ENCODE assay signal across 12 cellular contexts in the genomic region with DNA sequence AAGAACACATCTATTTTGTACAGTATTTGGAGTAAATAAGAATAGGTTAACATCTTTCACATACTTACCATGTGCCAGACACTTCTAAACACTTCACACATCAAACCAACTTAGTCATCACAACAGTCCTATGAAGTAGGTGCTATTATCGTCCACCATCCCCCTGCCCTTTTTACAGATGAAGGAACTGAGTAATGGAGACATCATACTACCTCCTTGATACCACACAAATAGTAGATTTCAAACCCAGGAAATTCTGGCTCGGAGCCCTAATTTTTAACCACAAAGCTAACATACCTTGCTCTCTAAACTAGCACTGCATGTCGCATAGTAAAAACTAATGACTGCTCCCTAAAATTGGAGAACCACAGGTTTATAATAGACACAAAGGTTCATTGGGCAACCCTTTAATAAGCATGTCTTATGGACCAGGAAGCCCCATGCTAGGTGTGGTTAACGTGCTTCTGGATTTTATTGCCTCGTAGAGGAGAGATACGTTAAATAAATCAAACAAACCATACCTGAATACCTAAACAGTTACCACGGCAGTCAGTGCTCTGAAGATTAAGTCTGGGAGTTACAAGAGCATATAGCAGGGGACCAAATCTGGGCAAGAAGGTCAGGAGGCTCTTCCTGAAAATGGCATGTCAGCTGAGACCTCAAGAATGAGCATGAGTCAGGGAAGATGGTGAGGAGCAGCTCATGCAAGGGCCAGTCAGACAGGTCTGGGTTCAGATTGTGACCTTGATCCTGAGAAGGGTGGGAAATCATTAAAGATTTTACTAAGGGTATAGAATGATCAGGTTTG. TPM values are rescaled to one million over a fixed set of nuclear protein-coding genes. Genes with fewer than 3 reads are reported as not detected.
A peak's percentile ranks its signal among the peaks of the same experiment; 100 is the strongest.
DNase-seq lines count a peak whose midpoint lies in the region; ATAC-seq, FAIRE-seq and TF ChIP-seq lines count a peak whose summit lies in the region.
"Had no signal": no experiment of that assay in that cellular context is flagged by ENCODE, and none has a peak within 500 bp of the region (broad histone marks: within the 10 kb centered on the region; RNA-seq: fewer than 3 reads in every experiment).

No MANE protein-coding gene starts in this region.

- no peaks in the 10 kb centered on the region for H3K79me2 ChIP-seq in astrocyte (ENCODE audit: insufficient read depth, low read length)

- TF ChIP-seq POLR2A in transverse colon (IDR thresholded peaks at IDR 0.05) (no peak), esophagus squamous epithelium (IDR thresholded peaks at IDR 0.05) (no peak)

- intact Hi-C loops in activated CD8-positive, alpha-beta T cell treated with anti-CD3 and anti-CD28 coated beads for 36 hours (cut with micrococcal nuclease), result no loop called here
- intact Hi-C loops in left colon (cut with DNase I, micrococcal nuclease) (no loop called here), transverse colon (cut with DNase I; ENCODE audit: low total_unique reads) (no loop called here), esophagus squamous epithelium (cut with DNase I) (no loop called here)

- no peak for DNase-seq in activated CD8-positive, alpha-beta T cell treated with anti-CD3 and anti-CD28 coated beads for 36 hours
- no peak for DNase-seq in activated CD8-positive, alpha-beta T cell treated with anti-CD3 and anti-CD28 coated beads, Interleukin-2, amount 10 ng/mL, durations not matched to agents 7 days and 5 days
- DNase-seq in astrocyte (ENCODE audit: low read depth) (peak; percentile 89), left colon (no peak), transverse colon (no peak), esophagus squamous epithelium (lab: John Stamatoyannopoulos, UW) (no peak), GM10248 (ENCODE audit: extremely low spot score) (no peak), KBM-7 (no peak)
- DNase-seq: activated B cell treated with CpG ODN at 0.5 μM for 24 hours; NCI-H510A treated with DMSO at 0.1 percent for 48 hours; stimulated activated CD4-positive, alpha-beta T cell treated with anti-CD3 and anti-CD28 coated beads, Interleukin-4, amount 100 ng/mL, for 24 hours had no signal

- in situ Hi-C loops in transverse colon (cut with MboI; ENCODE audit: low pct_ligation_motif_present in 1 of 4, low pct_unique_long_range_greater_than_20kb in 1 of 4, low sequenced_read_pairs in 3 of 4) (no loop called here), KBM-7 (cut with MboI; ENCODE audit: low pct_unique_long_range_greater_than_20kb, low sequenced_read_pairs) (loop anchor here (25.0 kb wide), 1 partner anchor 149 kb away; no protein-coding TSS in a partner anchor)

- no peak for TF ChIP-seq EP300 in transverse colon (IDR thresholded peaks at IDR 0.05; ENCODE audit: low read depth)

- H3K36me3 ChIP-seq in astrocyte (ENCODE audit: insufficient read depth, low read length) (no peaks in the 10 kb centered on the region), transverse colon (no peaks in the 10 kb centered on the region), esophagus squamous epithelium (no peaks in the 10 kb centered on the region)

- H3K27ac Mint-ChIP-seq in activated CD8-positive, alpha-beta T cell treated with anti-CD3 and anti-CD28 coated beads for 36 hours, result no peak overlapping the region
- H3K27ac Mint-ChIP-seq in activated CD8-positive, alpha-beta T cell treated with anti-CD3 and anti-CD28 coated beads, Interleukin-2, amount 10 ng/mL, durations not matched to agents 7 days and 5 days, result no peak overlapping the region
- H3K27ac Mint-ChIP-seq in astrocyte (ENCODE audit: unreplicated experiment), result no peak overlapping the region
- H3K27ac Mint-ChIP-seq: activated B cell treated with CpG ODN at 0.5 μM for 24 hours had no signal

- H3K4me1 ChIP-seq in astrocyte (ENCODE audit: insufficient read depth, low read length) (peaks cover 30% of the 10 kb centered on the region), transverse colon (peaks cover 7 to 41% (median 19%) of the 10 kb centered on the region in 4 donors), esophagus squamous epithelium (peaks cover 0 to 43% (median 10%) of the 10 kb centered on the region in 3 donors)
- H3K4me1 ChIP-seq: A549 had no signal

- H3K9me3 Mint-ChIP-seq in activated CD8-positive, alpha-beta T cell treated with anti-CD3 and anti-CD28 coated beads for 36 hours, result no peaks in the 10 kb centered on the region
- H3K9me3 Mint-ChIP-seq in activated CD8-positive, alpha-beta T cell treated with anti-CD3 and anti-CD28 coated beads, Interleukin-2, amount 10 ng/mL, durations not matched to agents 7 days and 5 days (ENCODE audit: insufficient read depth), result no peaks in the 10 kb centered on the region
- H3K9me3 Mint-ChIP-seq in astrocyte (ENCODE audit: unreplicated experiment), result no peaks in the 10 kb centered on the region
- H3K9me3 Mint-ChIP-seq: activated B cell treated with CpG ODN at 0.5 μM for 24 hours had no signal

- peak; percentile 64 for FAIRE-seq in astrocyte (lab: Jason Lieb, UNC)
- FAIRE-seq: A549 had no signal

- H4K20me1 ChIP-seq in astrocyte (ENCODE audit: insufficient read depth, low read length), result no peaks in the 10 kb centered on the region

- H3K4me3 Mint-ChIP-seq in activated CD8-positive, alpha-beta T cell treated with anti-CD3 and anti-CD28 coated beads for 36 hours, result no peak overlapping the region
- H3K4me3 Mint-ChIP-seq in activated CD8-positive, alpha-beta T cell treated with anti-CD3 and anti-CD28 coated beads, Interleukin-2, amount 10 ng/mL, durations not matched to agents 7 days and 5 days, result no peak overlapping the region
- H3K4me3 Mint-ChIP-seq in astrocyte (ENCODE audit: unreplicated experiment), result no peak overlapping the region
- H3K4me3 Mint-ChIP-seq: activated B cell treated with CpG ODN at 0.5 μM for 24 hours had no signal

- H3K9ac ChIP-seq in astrocyte (ENCODE audit: low read length), result peak overlapping the region; percentile 41

- ATAC-seq in activated CD8-positive, alpha-beta T cell treated with anti-CD3 and anti-CD28 coated beads for 36 hours, result peak; percentile 39
- ATAC-seq in activated CD8-positive, alpha-beta T cell treated with anti-CD3 and anti-CD28 coated beads, Interleukin-2, amount 10 ng/mL, durations not matched to agents 7 days and 5 days, result no peak
- peak; percentile 96 for ATAC-seq in left colon
- ATAC-seq: A549 had no signal

- TF ChIP-seq CTCF in activated CD8-positive, alpha-beta T cell treated with anti-CD3 and anti-CD28 coated beads for 36 hours (IDR thresholded peaks at IDR 0.05), result no peak
- TF ChIP-seq CTCF in astrocyte (IDR thresholded peaks at IDR 0.05; ENCODE audit: insufficient read depth, low read depth, low read length) (no peak), transverse colon (IDR thresholded peaks at IDR 0.05) (no peak), esophagus squamous epithelium (IDR thresholded peaks at IDR 0.05) (no peak), GM10248 (IDR thresholded peaks at IDR 0.05; ENCODE audit: control extremely low read depth, extremely low read depth, low read depth, missing control alignments) (no peak)

- H3K27ac ChIP-seq in astrocyte (ENCODE audit: low read depth, low read length) (peak overlapping the region; percentile 81), transverse colon (peak overlapping the region; percentile 17 to 56 (median 40)), esophagus squamous epithelium (peak overlapping the region in 2 of 4 donors; percentile 3 to 63)
- H3K27ac ChIP-seq: A549 had no signal

- H2AFZ ChIP-seq in astrocyte (ENCODE audit: low read depth, low read length), result no peak overlapping the region

- peaks cover 23% of the 10 kb centered on the region for H3K27me3 Mint-ChIP-seq in activated CD8-positive, alpha-beta T cell treated with anti-CD3 and anti-CD28 coated beads for 36 hours
- peaks cover 6% of the 10 kb centered on the region for H3K27me3 Mint-ChIP-seq in activated CD8-positive, alpha-beta T cell treated with anti-CD3 and anti-CD28 coated beads, Interleukin-2, amount 10 ng/mL, durations not matched to agents 7 days and 5 days (ENCODE audit: low read depth)
- no peaks in the 10 kb centered on the region for H3K27me3 Mint-ChIP-seq in astrocyte (ENCODE audit: low read depth, unreplicated experiment)

- H3K36me3 Mint-ChIP-seq in activated CD8-positive, alpha-beta T cell treated with anti-CD3 and anti-CD28 coated beads for 36 hours (ENCODE audit: low read depth), result no peaks in the 10 kb centered on the region
- H3K36me3 Mint-ChIP-seq in activated CD8-positive, alpha-beta T cell treated with anti-CD3 and anti-CD28 coated beads, Interleukin-2, amount 10 ng/mL, durations not matched to agents 7 days and 5 days (ENCODE audit: low read depth), result no peaks in the 10 kb centered on the region
- H3K36me3 Mint-ChIP-seq in astrocyte (ENCODE audit: low read depth, unreplicated experiment), result no peaks in the 10 kb centered on the region

- CTCF ChIA-PET in activated CD8-positive, alpha-beta T cell treated with anti-CD3 and anti-CD28 coated beads for 36 hours (lab: Charles Lee), result no interaction called here
- CTCF ChIA-PET in activated CD8-positive, alpha-beta T cell treated with anti-CD3 and anti-CD28 coated beads, Interleukin-2, amount 10 ng/mL, durations not matched to agents 7 days and 5 days (lab: Charles Lee), result no interaction called here
- CTCF ChIA-PET in GM10248 (lab: Yijun Ruan, JAX), result interaction anchor here (1.7 to 2.8 kb wide), 4 partner anchors 12 to 144 kb away, joined by 4 to 21 read pairs (median 12); no protein-coding TSS in a partner anchor

- WGBS in transverse colon (ENCODE audit: low coverage in 1 of 2), 2 donors, result 43 to 50% methylated on average over 7 of the region's 7 CpGs
- WGBS in esophagus squamous epithelium, 2 donors, result 83 to 90% methylated on average over 7 of the region's 7 CpGs

- H3K9me3 ChIP-seq in astrocyte (ENCODE audit: insufficient read depth, low read depth, low read length) (no peaks in the 10 kb centered on the region), transverse colon (no peaks in the 10 kb centered on the region), esophagus squamous epithelium (no peaks in the 10 kb centered on the region)
- H3K9me3 ChIP-seq: A549 had no signal

- POLR2A ChIA-PET in activated CD8-positive, alpha-beta T cell treated with anti-CD3 and anti-CD28 coated beads for 36 hours (lab: Charles Lee), result no interaction called here
- POLR2A ChIA-PET in activated CD8-positive, alpha-beta T cell treated with anti-CD3 and anti-CD28 coated beads, Interleukin-2, amount 10 ng/mL, durations not matched to agents 7 days and 5 days (lab: Charles Lee), result no interaction called here
- POLR2A ChIA-PET in GM10248 (lab: Yijun Ruan, JAX), result no interaction called here

- H3K4me3 ChIP-seq in astrocyte (ENCODE audit: insufficient read depth, low read depth, low read length), result no peak overlapping the region
- H3K4me3 ChIP-seq in transverse colon, result no peak overlapping the region
- H3K4me3 ChIP-seq in esophagus squamous epithelium, result no peak overlapping the region
- H3K4me3 ChIP-seq: A549 had no signal

- H3K4me2 ChIP-seq in astrocyte (ENCODE audit: low read length), result peak overlapping the region; percentile 63
- H3K4me2 ChIP-seq: A549 had no signal

- no peaks in the 10 kb centered on the region for H3K4me1 Mint-ChIP-seq in activated CD8-positive, alpha-beta T cell treated with anti-CD3 and anti-CD28 coated beads for 36 hours (ENCODE audit: low read depth)
- no peaks in the 10 kb centered on the region for H3K4me1 Mint-ChIP-seq in activated CD8-positive, alpha-beta T cell treated with anti-CD3 and anti-CD28 coated beads, Interleukin-2, amount 10 ng/mL, durations not matched to agents 7 days and 5 days (ENCODE audit: low read depth)
- peaks cover 31% of the 10 kb centered on the region for H3K4me1 Mint-ChIP-seq in astrocyte (ENCODE audit: low read depth, unreplicated experiment)

- no peaks in the 10 kb centered on the region for H3K27me3 ChIP-seq in astrocyte (ENCODE audit: insufficient read depth, low read length)
- no peaks in the 10 kb centered on the region for H3K27me3 ChIP-seq in transverse colon
- no peaks in the 10 kb centered on the region for H3K27me3 ChIP-seq in esophagus squamous epithelium

RNA-seq across cellular contexts. Expression of gene ZNF366, which starts 4.4 kb away (rescaled TPM):
- not detected for total RNA-seq in activated CD8-positive, alpha-beta T cell treated with anti-CD3 and anti-CD28 coated beads for 36 hours
- total RNA-seq in activated CD8-positive, alpha-beta T cell treated with anti-CD3 and anti-CD28 coated beads, Interleukin-2, amount 10 ng/mL, durations not matched to agents 7 days and 5 days, result not detected
- total RNA-seq in astrocyte (not detected in 2 replicates), left colon (1 to 10 TPM in 1 of 2 donors, under 1 TPM in 1; 0.92 to 1.0 TPM), transverse colon (1 to 10 TPM in 1 of 4 donors, under 1 TPM in 3; 0.40 to 1.4 (median 0.72) TPM), esophagus squamous epithelium (1 to 10 TPM in 2 of 4 donors, under 1 TPM in 2; 0.48 to 2.9 (median 1.4) TPM)
- total RNA-seq: activated B cell treated with CpG ODN at 0.5 μM for 24 hours had no signal
